In the genomic region with DNA sequence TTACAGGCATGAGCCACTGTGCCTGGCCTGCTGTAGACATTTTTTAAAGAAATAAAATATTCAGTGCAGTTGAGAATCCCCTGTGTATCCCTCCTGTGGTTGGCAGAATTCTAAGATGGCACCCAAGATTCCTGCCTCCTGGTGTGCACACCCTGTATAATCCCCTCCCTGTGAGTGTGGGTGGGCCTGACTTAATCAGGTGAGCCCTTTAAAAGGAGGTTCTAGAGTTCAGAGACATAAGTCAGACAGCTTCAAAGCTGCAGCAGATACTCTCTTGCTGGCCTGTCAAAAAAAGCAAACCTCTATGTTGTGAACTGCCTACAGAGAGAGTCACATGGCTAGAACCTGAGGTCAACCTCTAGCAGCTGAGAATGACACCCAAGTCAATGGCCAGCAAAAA, we compare ENCODE assay signal across 1 cellular context.
A peak's percentile ranks its signal among the peaks of the same experiment; 100 is the strongest.
TF ChIP-seq lines count a peak whose summit lies in the region.

No MANE protein-coding gene starts in this region.

TF ChIP-seq in K562, 482 proteins besides CTCF, POLR2A, EP300 and RAD21:
- TF ChIP-seq XRCC3 (IDR thresholded peaks at IDR 0.05), result no peak
- peak; percentile 97 for TF ChIP-seq ZNF134 (CRISPR knock-in tag; conservative IDR thresholded peaks at IDR 0.05)
